18 cellular contexts compared by ENCODE assay signal in genomic region chr2:229802785-229803184, GRCh38.
A peak's percentile ranks its signal among the peaks of the same experiment; 100 is the strongest.
DNase-seq lines count a peak whose midpoint lies in the region; ATAC-seq lines count a peak whose summit lies in the region.
"Had no signal": no experiment of that assay in that cellular context is flagged by ENCODE, and none has a peak within 500 bp of the region (broad histone marks: within the 10 kb centered on the region; RNA-seq: fewer than 3 reads in every experiment).

No MANE protein-coding gene starts in this region.

- no peak overlapping the region for H3K4me3 ChIP-seq in naive thymus-derived CD4-positive, alpha-beta T cell (ENCODE audit: low read length)
- H3K4me3 ChIP-seq: A549, GM23248, HAP-1 had no signal

- H3K4me3 Mint-ChIP-seq in activated T-cell treated with anti-CD3 and anti-CD28 coated beads, Interleukin-2, amount 50 U/mL, for 24 hours, result no peak overlapping the region
- no peak overlapping the region for H3K4me3 Mint-ChIP-seq in central memory CD8-positive, alpha-beta T cell
- no peak overlapping the region for H3K4me3 Mint-ChIP-seq in naive thymus-derived CD4-positive, alpha-beta T cell
- H3K4me3 Mint-ChIP-seq in activated naive CD4-positive, alpha-beta T cell treated with anti-CD3 and anti-CD28 coated beads, Interleukin-2, amount 10 ng/mL, durations not matched to agents 7 days and 5 days, result no peak overlapping the region
- H3K4me3 Mint-ChIP-seq: CD4-positive, alpha-beta T cell had no signal

- no peaks in the 10 kb centered on the region for H3K27me3 Mint-ChIP-seq in activated T-cell treated with anti-CD3 and anti-CD28 coated beads, Interleukin-2, amount 50 U/mL, for 24 hours
- H3K27me3 Mint-ChIP-seq in central memory CD8-positive, alpha-beta T cell, result no peaks in the 10 kb centered on the region
- H3K27me3 Mint-ChIP-seq in naive thymus-derived CD4-positive, alpha-beta T cell, result no peaks in the 10 kb centered on the region
- no peaks in the 10 kb centered on the region for H3K27me3 Mint-ChIP-seq in activated naive CD4-positive, alpha-beta T cell treated with anti-CD3 and anti-CD28 coated beads, Interleukin-2, amount 10 ng/mL, durations not matched to agents 7 days and 5 days
- H3K27me3 Mint-ChIP-seq: CD4-positive, alpha-beta T cell had no signal

- no peaks in the 10 kb centered on the region for H3K27me3 ChIP-seq in naive thymus-derived CD4-positive, alpha-beta T cell (ENCODE audit: control insufficient read depth in 2 of 2, insufficient read depth in 2 of 2, low read length in 2 of 2)

- H3K9me3 Mint-ChIP-seq in activated T-cell treated with anti-CD3 and anti-CD28 coated beads, Interleukin-2, amount 50 U/mL, for 24 hours, result no peaks in the 10 kb centered on the region
- H3K9me3 Mint-ChIP-seq in central memory CD8-positive, alpha-beta T cell, result no peaks in the 10 kb centered on the region
- no peaks in the 10 kb centered on the region for H3K9me3 Mint-ChIP-seq in naive thymus-derived CD4-positive, alpha-beta T cell
- no peaks in the 10 kb centered on the region for H3K9me3 Mint-ChIP-seq in activated naive CD4-positive, alpha-beta T cell treated with anti-CD3 and anti-CD28 coated beads, Interleukin-2, amount 10 ng/mL, durations not matched to agents 7 days and 5 days
- H3K9me3 Mint-ChIP-seq: CD4-positive, alpha-beta T cell had no signal

- DNase-seq in activated T-cell treated with anti-CD3 and anti-CD28 coated beads, Interleukin-2, amount 50 U/mL, for 24 hours, result no peak
- no peak for DNase-seq in activated T-cell treated with anti-CD3 and anti-CD28 coated beads, Interleukin-2, amount 50 U/mL, for 1 hour
- no peak for DNase-seq in central memory CD8-positive, alpha-beta T cell (ENCODE audit: low spot score in 2 of 2)
- DNase-seq in naive thymus-derived CD4-positive, alpha-beta T cell, result no peak
- no peak for DNase-seq in NCI-H748 treated with DMSO at 0.1 percent for 48 hours (lab: John Stamatoyannopoulos, UW)
- DNase-seq in stimulated activated naive CD4-positive, alpha-beta T cell (lab: John Stamatoyannopoulos, UW), result no peak
- no peak for DNase-seq in activated naive CD4-positive, alpha-beta T cell treated with anti-CD3 and anti-CD28 coated beads, Interleukin-2, amount 10 ng/mL, durations not matched to agents 7 days and 5 days
- DNase-seq: AML-193; CD4-positive, alpha-beta T cell; DMS153; DMS79; GDM1; GM23248 had no signal

- no peak for ATAC-seq in central memory CD8-positive, alpha-beta T cell (replicated peaks; ENCODE audit: extremely low read depth, poor library complexity, severe bottlenecking)
- no peak for ATAC-seq in naive thymus-derived CD4-positive, alpha-beta T cell
- ATAC-seq: A549 had no signal

- H3K36me3 Mint-ChIP-seq in activated T-cell treated with anti-CD3 and anti-CD28 coated beads, Interleukin-2, amount 50 U/mL, for 24 hours (ENCODE audit: low read depth), result peaks cover 95% of the 10 kb centered on the region
- H3K36me3 Mint-ChIP-seq in central memory CD8-positive, alpha-beta T cell (ENCODE audit: insufficient read depth), result peaks cover 58% of the 10 kb centered on the region
- H3K36me3 Mint-ChIP-seq in naive thymus-derived CD4-positive, alpha-beta T cell, result peaks cover 9 to 44% (median 21%) of the 10 kb centered on the region in 5 donors
- peaks cover 46% of the 10 kb centered on the region for H3K36me3 Mint-ChIP-seq in activated naive CD4-positive, alpha-beta T cell treated with anti-CD3 and anti-CD28 coated beads, Interleukin-2, amount 10 ng/mL, durations not matched to agents 7 days and 5 days

- peaks cover 21 to 69% (median 30%) of the 10 kb centered on the region in 3 experiments for H3K36me3 ChIP-seq in naive thymus-derived CD4-positive, alpha-beta T cell (ENCODE audit: control insufficient read depth in 2 of 3, insufficient read depth in 3 of 3, low read length in 3 of 3)

- no peaks in the 10 kb centered on the region for H3K9me3 ChIP-seq in naive thymus-derived CD4-positive, alpha-beta T cell (ENCODE audit: control insufficient read depth in 2 of 3, low read length in 3 of 3)
- H3K9me3 ChIP-seq: A549, HAP-1 had no signal

- intact Hi-C loops in naive thymus-derived CD4-positive, alpha-beta T cell (cut with micrococcal nuclease), result loop anchor here in 1 of 2 donors (5.0 kb wide), 1 partner anchor 45 kb away; no protein-coding TSS in a partner anchor

- CTCF ChIA-PET in naive thymus-derived CD4-positive, alpha-beta T cell (lab: Charles Lee), result interaction anchor here (0.6 to 2.5 kb wide), 8 partner anchors 12 to 265 kb away, joined by 3 to 19 read pairs (median 4); no protein-coding TSS in a partner anchor
- CTCF ChIA-PET in activated naive CD4-positive, alpha-beta T cell treated with anti-CD3 and anti-CD28 coated beads, Interleukin-2, amount 10 ng/mL, durations not matched to agents 7 days and 5 days (lab: Charles Lee), result interaction anchor here (0.8 to 6.3 kb wide), 6 partner anchors 21 to 258 kb away, joined by 3 to 63 read pairs (median 4); no protein-coding TSS in a partner anchor

- no peak overlapping the region for H3K27ac ChIP-seq in naive thymus-derived CD4-positive, alpha-beta T cell (ENCODE audit: low read depth, low read length)
- H3K27ac ChIP-seq: 22Rv1, A549, C4-2B, GM23248, HL-60 had no signal

- H3K4me1 Mint-ChIP-seq in activated T-cell treated with anti-CD3 and anti-CD28 coated beads, Interleukin-2, amount 50 U/mL, for 24 hours (ENCODE audit: low read depth), result peaks cover 2% of the 10 kb centered on the region
- peaks cover 9% of the 10 kb centered on the region for H3K4me1 Mint-ChIP-seq in central memory CD8-positive, alpha-beta T cell
- peaks cover 0 to 6% (median 0%) of the 10 kb centered on the region in 7 donors for H3K4me1 Mint-ChIP-seq in naive thymus-derived CD4-positive, alpha-beta T cell
- peaks cover 2% of the 10 kb centered on the region for H3K4me1 Mint-ChIP-seq in activated naive CD4-positive, alpha-beta T cell treated with anti-CD3 and anti-CD28 coated beads, Interleukin-2, amount 10 ng/mL, durations not matched to agents 7 days and 5 days

- no peaks in the 10 kb centered on the region for H3K4me1 ChIP-seq in naive thymus-derived CD4-positive, alpha-beta T cell (ENCODE audit: control insufficient read depth in 2 of 2, insufficient read depth in 2 of 2, low read length in 2 of 2)
- H3K4me1 ChIP-seq: A549, HAP-1 had no signal

- H3K27ac Mint-ChIP-seq in activated T-cell treated with anti-CD3 and anti-CD28 coated beads, Interleukin-2, amount 50 U/mL, for 24 hours, result peak overlapping the region; percentile 24
- H3K27ac Mint-ChIP-seq in central memory CD8-positive, alpha-beta T cell (ENCODE audit: low read depth), result peak overlapping the region; percentile 6
- H3K27ac Mint-ChIP-seq in naive thymus-derived CD4-positive, alpha-beta T cell, result peak overlapping the region in 5 of 9 donors; percentile 4 to 55 (median 38)
- H3K27ac Mint-ChIP-seq in activated naive CD4-positive, alpha-beta T cell treated with anti-CD3 and anti-CD28 coated beads, Interleukin-2, amount 10 ng/mL, durations not matched to agents 7 days and 5 days, result no peak overlapping the region
- H3K27ac Mint-ChIP-seq: CD4-positive, alpha-beta T cell had no signal

- POLR2A ChIA-PET in naive thymus-derived CD4-positive, alpha-beta T cell (lab: Charles Lee), result interaction anchor here (0.7 kb wide), 1 partner anchor 50 kb away, joined by 5 read pairs; no protein-coding TSS in a partner anchor
